Comparison of ENCODE assay signal across 24 cellular contexts in the genomic region with DNA sequence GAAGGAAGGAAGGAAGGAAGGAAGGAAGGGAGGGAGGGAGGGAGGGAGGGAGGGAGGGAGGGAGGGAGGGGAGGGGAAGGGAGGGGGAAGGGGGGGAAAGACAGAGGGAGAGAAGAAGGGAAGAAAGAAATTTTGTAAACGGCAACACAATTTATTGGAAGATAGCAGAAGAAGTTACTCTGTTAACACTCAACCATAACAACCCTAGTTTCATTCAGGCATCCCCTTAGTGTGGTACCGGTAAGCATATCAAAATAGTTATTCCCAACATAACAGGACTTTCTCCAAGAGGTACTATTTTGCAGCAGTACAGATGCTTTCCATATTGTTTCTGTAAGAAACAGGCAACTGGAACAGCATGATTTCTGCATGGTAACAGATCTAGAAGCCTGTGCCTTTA.
DNase-seq lines count a peak whose midpoint lies in the region; ATAC-seq, FAIRE-seq and TF ChIP-seq lines count a peak whose summit lies in the region.
"Had no signal": no experiment of that assay in that cellular context is flagged by ENCODE, and none has a peak within 500 bp of the region (broad histone marks: within the 10 kb centered on the region; RNA-seq: fewer than 3 reads in every experiment).

No MANE protein-coding gene starts in this region.

- H3K27ac ChIP-seq in HepG2 (ENCODE audit: extremely low read length, insufficient read depth, low read length) (no peak overlapping the region), right lobe of liver (no peak overlapping the region), HCT116 (ENCODE audit: low read depth, low read length) (no peak overlapping the region), SK-N-MC (peak overlapping the region; percentile 93)
- no peak overlapping the region for H3K27ac ChIP-seq in CD8-positive, alpha-beta memory T cell (ENCODE audit: low read depth, low read length)
- H3K27ac ChIP-seq: BLaER1 treated with 17β-estradiol and CSF1 and Interleukin-3, amounts not matched to agents 10 nM and 100 nM; C4-2B had no signal

- POLR2A ChIA-PET in HepG2 (lab: Yijun Ruan, JAX): no interaction called here
- POLR2A ChIA-PET in HCT116 (lab: Charles Lee): no interaction called here
- POLR2A ChIA-PET in CD8-positive, alpha-beta memory T cell (lab: Charles Lee): no interaction called here

- intact Hi-C loops in HepG2 (cut with micrococcal nuclease; ENCODE audit: unreplicated experiment): no loop called here
- intact Hi-C loops in right lobe of liver (cut with DNase I): no loop called here
- intact Hi-C loops in HCT116 (cut with micrococcal nuclease): no loop called here

- H3K4me3 ChIP-seq in HepG2 (replicated peaks in 1 of 3; ENCODE audit: insufficient read depth in 1 of 3, low read depth in 2 of 3, low read length in 3 of 3): no peak overlapping the region
- no peak overlapping the region for H3K4me3 ChIP-seq in right lobe of liver
- H3K4me3 ChIP-seq in HCT116 (replicated peaks in 1 of 2; ENCODE audit: low read depth in 1 of 2, low read length in 2 of 2): no peak overlapping the region
- H3K4me3 ChIP-seq in SK-N-MC: peak overlapping the region; percentile 49
- H3K4me3 ChIP-seq in CD8-positive, alpha-beta memory T cell (ENCODE audit: low read length): no peak overlapping the region
- H3K4me3 ChIP-seq: BLaER1 treated with 17β-estradiol and CSF1 and Interleukin-3, amounts not matched to agents 10 nM and 100 nM had no signal

- no peaks in the 10 kb centered on the region for H3K79me2 ChIP-seq in HepG2 (ENCODE audit: insufficient read depth, low read length)
- H3K79me2 ChIP-seq in HCT116 (ENCODE audit: insufficient read depth, low read length): no peaks in the 10 kb centered on the region

- DNase-seq in HepG2 (ENCODE audit: low spot score) (no peak), right lobe of liver (no peak), HCT116 (ENCODE audit: low read depth, low spot score) (no peak), SK-N-MC (ENCODE audit: low read depth, low spot score) (peak; percentile 39), iPS-NIHi11 (ENCODE audit: low spot score) (no peak), DMS53 (lab: John Stamatoyannopoulos, UW) (no peak)
- no peak for DNase-seq in CD8-positive, alpha-beta memory T cell
- DNase-seq: 8988T; AML-193; CD4-positive, alpha-beta T cell; CD8-positive, alpha-beta T cell; COR-L47; DMS 273 treated with DMSO at 0.1 percent for 48 hours; DMS153; DMS79 treated with DMSO at 0.1 percent for 48 hours; GF-D8 had no signal

- H3K4me3 Mint-ChIP-seq in CD8-positive, alpha-beta memory T cell: no peak overlapping the region
- H3K4me3 Mint-ChIP-seq: B cell; CD4-positive, alpha-beta T cell; CD8-positive, alpha-beta T cell had no signal

- peaks cover 0 to 3% (median 0%) of the 10 kb centered on the region in 5 donors for H3K9me3 Mint-ChIP-seq in CD8-positive, alpha-beta memory T cell
- H3K9me3 Mint-ChIP-seq: CD4-positive, alpha-beta T cell; CD8-positive, alpha-beta T cell had no signal

- no peak for FAIRE-seq in HepG2 (lab: Jason Lieb, UNC)
- FAIRE-seq: A204.1, G401.6, GM12891, GM18507, GM19239 had no signal

- H3K36me3 ChIP-seq in HepG2 (replicated peaks in 1 of 2; ENCODE audit: control insufficient read depth in 1 of 2, insufficient read depth in 2 of 2, low read length in 2 of 2): no peaks in the 10 kb centered on the region
- H3K36me3 ChIP-seq in right lobe of liver: no peaks in the 10 kb centered on the region
- H3K36me3 ChIP-seq in HCT116 (ENCODE audit: control insufficient read depth in 1 of 2, insufficient read depth in 2 of 2, low read length in 2 of 2): no peaks in the 10 kb centered on the region
- H3K36me3 ChIP-seq in SK-N-MC (ENCODE audit: insufficient read depth, low read length): no peaks in the 10 kb centered on the region
- no peaks in the 10 kb centered on the region for H3K36me3 ChIP-seq in CD8-positive, alpha-beta memory T cell (ENCODE audit: insufficient read depth, low read length)
- H3K36me3 ChIP-seq: BLaER1 treated with 17β-estradiol and CSF1 and Interleukin-3, amounts not matched to agents 10 nM and 100 nM had no signal

- WGBS in HepG2 (ENCODE audit: low lambda C conversion rate): 0% methylated on average over 2 of the region's 2 CpGs
- WGBS in right lobe of liver (ENCODE audit: insufficient coverage, low coverage, low lambda C conversion rate, missing lambda C conversion rate): 100% methylated on average over 2 of the region's 2 CpGs

- H4K20me1 ChIP-seq in HepG2 (ENCODE audit: insufficient read depth, low read length) (no peaks in the 10 kb centered on the region), HCT116 (ENCODE audit: insufficient read depth) (no peaks in the 10 kb centered on the region)
- H4K20me1 ChIP-seq: BLaER1 treated with 17β-estradiol and CSF1 and Interleukin-3, amounts not matched to agents 10 nM and 100 nM had no signal

- H2AFZ ChIP-seq in HepG2 (ENCODE audit: low read length) (no peak overlapping the region), HCT116 (ENCODE audit: low read depth, low read length, poor library complexity, severe bottlenecking) (peak overlapping the region; percentile 27)

- no peak for TF ChIP-seq EP300 in HepG2 (IDR thresholded peaks at IDR 0.05; ENCODE audit: low read depth in 2 of 2, low read length in 2 of 2)
- no peak for TF ChIP-seq EP300 in HepG2 (CRISPR knock-in tag; IDR thresholded peaks at IDR 0.05; ENCODE audit: borderline replicate concordance)

- TF ChIP-seq CTCF in HepG2 (CRISPR knock-in tag; IDR thresholded peaks at IDR 0.05) (no peak), right lobe of liver (IDR thresholded peaks at IDR 0.05) (no peak), HCT116 (IDR thresholded peaks at IDR 0.05 in 2 of 3, conservative IDR thresholded peaks at IDR 0.05 in 1 of 3; ENCODE audit: borderline replicate concordance in 1 of 3, insufficient read depth in 1 of 3, low read depth in 2 of 3, low read length in 2 of 3) (no peak)

- H3K27me3 ChIP-seq in HepG2 (ENCODE audit: control insufficient read depth in 1 of 2, insufficient read depth in 2 of 2, low read length in 2 of 2) (no peaks in the 10 kb centered on the region), right lobe of liver (no peaks in the 10 kb centered on the region), HCT116 (ENCODE audit: insufficient read depth, low read length) (no peaks in the 10 kb centered on the region)
- no peaks in the 10 kb centered on the region for H3K27me3 ChIP-seq in CD8-positive, alpha-beta memory T cell (ENCODE audit: insufficient read depth, low read length, poor library complexity, severe bottlenecking)
- H3K27me3 ChIP-seq: BLaER1 treated with 17β-estradiol and CSF1 and Interleukin-3, amounts not matched to agents 10 nM and 100 nM had no signal

- CTCF ChIA-PET in HepG2 (lab: Yijun Ruan, JAX; ENCODE audit: low intra/inter-chr PET ratio, low total read pairs) (no interaction called here), HCT116 (lab: Charles Lee) (no interaction called here)
- CTCF ChIA-PET in CD8-positive, alpha-beta memory T cell (lab: Charles Lee): no interaction called here

- H3K27ac Mint-ChIP-seq in CD8-positive, alpha-beta memory T cell: no peak overlapping the region
- H3K27ac Mint-ChIP-seq: B cell; CD4-positive, alpha-beta T cell; CD8-positive, alpha-beta T cell had no signal

- H3K9ac ChIP-seq in HepG2 (ENCODE audit: insufficient read depth, low read depth, low read length) (no peak overlapping the region), HCT116 (ENCODE audit: low read length) (no peak overlapping the region), SK-N-MC (ENCODE audit: insufficient read length) (no peak overlapping the region)
- H3K9ac ChIP-seq: BLaER1 treated with 17β-estradiol and CSF1 and Interleukin-3, amounts not matched to agents 10 nM and 100 nM had no signal

- no peaks in the 10 kb centered on the region for H3K4me1 Mint-ChIP-seq in CD8-positive, alpha-beta memory T cell
- H3K4me1 Mint-ChIP-seq: B cell had no signal

- H3K27me3 Mint-ChIP-seq in CD8-positive, alpha-beta memory T cell: peaks cover 0 to 3% of the 10 kb centered on the region in 2 donors
- H3K27me3 Mint-ChIP-seq: B cell; CD4-positive, alpha-beta T cell had no signal

- H3K9me3 ChIP-seq in HepG2 (ENCODE audit: low read length): no peaks in the 10 kb centered on the region
- no peaks in the 10 kb centered on the region for H3K9me3 ChIP-seq in right lobe of liver
- H3K9me3 ChIP-seq in HCT116 (ENCODE audit: control insufficient read depth in 1 of 2, insufficient read depth in 1 of 2, low read depth in 1 of 2, low read length in 2 of 2): no peaks in the 10 kb centered on the region
- no peaks in the 10 kb centered on the region for H3K9me3 ChIP-seq in SK-N-MC (ENCODE audit: low read depth, low read length)
- H3K9me3 ChIP-seq in CD8-positive, alpha-beta memory T cell (ENCODE audit: low read length): no peaks in the 10 kb centered on the region
- H3K9me3 ChIP-seq: BLaER1 treated with 17β-estradiol and CSF1 and Interleukin-3, amounts not matched to agents 10 nM and 100 nM had no signal

- H3K4me1 ChIP-seq in HepG2 (ENCODE audit: insufficient read depth, low read length) (no peaks in the 10 kb centered on the region), right lobe of liver (no peaks in the 10 kb centered on the region), HCT116 (ENCODE audit: control insufficient read depth in 1 of 2, insufficient read depth in 2 of 2, low read length in 2 of 2) (peaks cover 4 to 11% of the 10 kb centered on the region in 2 experiments)
- no peaks in the 10 kb centered on the region for H3K4me1 ChIP-seq in CD8-positive, alpha-beta memory T cell (ENCODE audit: insufficient read depth, low read length)
- H3K4me1 ChIP-seq: BLaER1 treated with 17β-estradiol and CSF1 and Interleukin-3, amounts not matched to agents 10 nM and 100 nM had no signal

- in situ Hi-C loops in HepG2 (cut with HindIII; ENCODE audit: extremely low pct_ligation_motif_present, low pct_unique_long_range_greater_than_20kb): no loop called here

- TF ChIP-seq POLR2A in HepG2 (IDR thresholded peaks at IDR 0.05; ENCODE audit: insufficient read depth in 1 of 2, low read depth in 2 of 2, low read length in 2 of 2) (no peak), right lobe of liver (IDR thresholded peaks at IDR 0.05) (no peak), HCT116 (IDR thresholded peaks at IDR 0.05; ENCODE audit: borderline replicate concordance, extremely low read depth, insufficient read depth, insufficient read length) (no peak)

- H3K36me3 Mint-ChIP-seq in CD8-positive, alpha-beta memory T cell: no peaks in the 10 kb centered on the region
- H3K36me3 Mint-ChIP-seq: CD8-positive, alpha-beta T cell had no signal

- H3K9me2 ChIP-seq in HCT116 (ENCODE audit: insufficient read depth): no peaks in the 10 kb centered on the region

- RAD21 ChIA-PET in HCT116 (lab: Charles Lee; ENCODE audit: low non-redundant PET in 1 of 2, low total read pairs in 2 of 2, uncharacterized antibody in 2 of 2, unreplicated experiment in 2 of 2): no interaction called here

- TF ChIP-seq RAD21 in HepG2 (CRISPR knock-in tag; IDR thresholded peaks at IDR 0.05) (no peak), HCT116 (IDR thresholded peaks at IDR 0.05; ENCODE audit: low read depth) (no peak)

- no peak overlapping the region for H3K4me2 ChIP-seq in HepG2 (ENCODE audit: low read depth, low read length)
- H3K4me2 ChIP-seq in HCT116 (ENCODE audit: low read length): no peak overlapping the region
- H3K4me2 ChIP-seq: BLaER1 treated with 17β-estradiol and CSF1 and Interleukin-3, amounts not matched to agents 10 nM and 100 nM had no signal

- BruUV-seq in HepG2 (replicated peaks; lab: Mats Ljungman, UMichigan): no TSS peak
- BruUV-seq in HCT116 (replicated peaks; lab: Mats Ljungman, UMichigan): no TSS peak

- ATAC-seq in HepG2 (no peak), right lobe of liver (no peak), HCT116 (no peak)
- ATAC-seq: CD8-positive, alpha-beta T cell had no signal
